In the genomic region with DNA sequence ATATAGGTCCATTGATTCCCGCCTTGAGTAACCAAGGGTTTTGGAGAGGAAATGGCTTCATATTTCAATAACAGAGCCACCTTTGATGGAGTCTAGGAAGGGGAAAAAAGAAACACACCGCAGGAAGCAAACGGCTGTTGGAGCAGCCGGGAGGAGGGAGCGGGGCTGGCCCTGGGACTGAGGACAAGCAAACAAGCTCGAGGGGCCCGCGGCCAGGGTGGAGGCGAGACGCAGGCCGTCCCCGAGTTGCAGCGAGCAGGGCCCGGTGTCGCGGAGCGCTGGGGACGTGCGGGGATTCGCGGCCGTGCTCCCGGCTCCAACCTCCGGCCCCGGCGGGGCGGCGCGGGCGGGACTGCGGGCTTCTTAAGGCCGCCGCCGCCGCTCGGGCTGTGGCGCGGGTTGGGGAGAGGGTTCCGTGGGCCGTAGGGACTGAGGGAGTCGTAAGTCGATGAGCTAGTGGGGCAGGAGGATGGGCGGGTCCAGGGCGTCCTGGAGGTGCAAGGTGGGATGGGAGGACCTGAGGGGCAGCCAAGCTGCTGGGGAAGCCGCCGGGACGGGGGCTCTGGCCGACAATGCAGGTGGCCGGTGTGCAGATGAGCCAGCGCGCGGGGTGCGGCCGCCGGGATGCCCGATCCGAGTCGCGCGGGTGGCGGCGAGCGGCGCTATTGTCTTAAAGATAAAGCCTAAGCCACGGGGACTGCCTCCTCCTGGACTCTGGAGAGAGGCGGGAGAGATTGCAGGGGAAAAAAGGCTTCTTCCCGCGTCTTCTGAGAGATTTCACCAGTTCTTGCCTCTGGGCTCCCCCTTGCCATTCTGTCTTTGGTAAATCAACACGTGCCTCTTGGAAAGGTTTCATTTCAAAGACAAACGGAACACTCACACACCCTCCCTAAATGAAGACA, we compare ENCODE assay signal across 8 cellular contexts. TPM values are rescaled to one million over a fixed set of nuclear protein-coding genes. Genes with fewer than 3 reads are reported as not detected.
DNase-seq lines count a peak whose midpoint lies in the region; ATAC-seq, FAIRE-seq and TF ChIP-seq lines count a peak whose summit lies in the region.

No MANE protein-coding gene starts in this region.

- peak overlapping the region in 1 of 2 donors; percentile 28 for H3K27ac ChIP-seq in small intestine (ENCODE audit: low read depth in 1 of 2, low read length in 1 of 2)

- no peak for FAIRE-seq in bronchial epithelial cell (lab: Jason Lieb, UNC)
- FAIRE-seq in small intestine (lab: Jason Lieb, UNC) = no peak

- H3K9me3 ChIP-seq in small intestine (ENCODE audit: control insufficient read depth, low read depth) = no peaks in the 10 kb centered on the region

- DNase-seq in AG09319 (ENCODE audit: extremely low read depth, low read depth) (peak; percentile 46), GM13976 (ENCODE audit: low spot score) (peak; percentile 73), NCI-H82 treated with DMSO at 0.1 percent for 48 hours (lab: John Stamatoyannopoulos, UW; ENCODE audit: unreplicated experiment) (peak; percentile 81), bronchial epithelial cell (ENCODE audit: low read depth) (peak; percentile 4), iris pigment epithelial cell (ENCODE audit: low read depth) (peak; percentile 80), small intestine (peak; percentile 50), OCI-M2 (lab: John Stamatoyannopoulos, UW; ENCODE audit: unreplicated experiment) (no peak)

- peaks cover 12% of the 10 kb centered on the region for H3K27me3 ChIP-seq in bronchial epithelial cell (ENCODE audit: control insufficient read depth, insufficient read depth, low read length)
- peaks cover 6 to 8% of the 10 kb centered on the region in 2 donors for H3K27me3 ChIP-seq in small intestine (ENCODE audit: control insufficient read depth in 2 of 2, insufficient read depth in 2 of 2, low read length in 2 of 2)

- H3K36me3 ChIP-seq in bronchial epithelial cell (ENCODE audit: control insufficient read depth, insufficient read depth, low read length) (no peaks in the 10 kb centered on the region), small intestine (ENCODE audit: control insufficient read depth in 2 of 2, insufficient read depth in 2 of 2, low read length in 2 of 2) (no peaks in the 10 kb centered on the region)

- 1% methylated on average over 47 to 70 of the region's 70 CpGs for WGBS in small intestine, 3 donors

- peak; percentile 61 for TF ChIP-seq CTCF in AG09319 (IDR thresholded peaks at IDR 0.05; ENCODE audit: low read depth, low read length)
- peak; percentile 68 for TF ChIP-seq CTCF in GM13976 (IDR thresholded peaks at IDR 0.05; ENCODE audit: borderline replicate concordance, control extremely low read depth, extremely low read depth, insufficient read depth, missing control alignments)
- TF ChIP-seq CTCF in bronchial epithelial cell (IDR thresholded peaks at IDR 0.05; ENCODE audit: insufficient read depth, low read length, severe bottlenecking) = peak; percentile 30

- in situ Hi-C loops in GM13976 (cut with MboI; ENCODE audit: low sequenced_read_pairs, unreplicated experiment) = loop anchor here (25.0 kb wide), 1 partner anchor 540 kb away; no protein-coding TSS in a partner anchor

- H3K4me3 ChIP-seq in bronchial epithelial cell (ENCODE audit: low read depth, low read length) (peak overlapping the region; percentile 32), small intestine (ENCODE audit: low read depth in 1 of 2, low read length in 2 of 2) (peak overlapping the region; percentile 10 to 39)

- no peaks in the 10 kb centered on the region for H3K4me1 ChIP-seq in small intestine (ENCODE audit: control insufficient read depth in 2 of 2, insufficient read depth in 1 of 2, low read depth in 1 of 2, low read length in 1 of 2)

- ATAC-seq in HG03159 (IDR thresholded peaks at IDR 0.05; ENCODE audit: unreplicated experiment) = peak; percentile 54

RNA-seq across cellular contexts. Expression of a gene that starts 1.5 kb away (rescaled TPM):
- not detected in 2 replicates for total RNA-seq in bronchial epithelial cell
- 1 to 10 TPM in 1 of 3 donors, under 1 TPM in 2; 0.07 to 1.4 (median 0.67) TPM for polyA plus RNA-seq in small intestine
